Comparison of ENCODE assay signal across 8 cellular contexts in genomic region chr12:6605425-6606330, GRCh38. TPM values are rescaled to one million over a fixed set of nuclear protein-coding genes. Genes with fewer than 3 reads are reported as not detected.
DNase-seq lines count a peak whose midpoint lies in the region; ATAC-seq, FAIRE-seq and TF ChIP-seq lines count a peak whose summit lies in the region.

No MANE protein-coding gene starts in this region.

- H3K27me3 Mint-ChIP-seq in activated CD8-positive, alpha-beta T cell treated with anti-CD3 and anti-CD28 coated beads for 36 hours, result no peaks in the 10 kb centered on the region
- no peaks in the 10 kb centered on the region for H3K27me3 Mint-ChIP-seq in natural killer cell treated with Interleukin-12 subunit alpha and Interleukin-12 subunit beta and Interleukin-15 and Interleukin-18, amount 100 ng/mL, for 72 hours

- DNase-seq in AG20443 (ENCODE audit: low spot score) (peak; percentile 23), HTR-8/SVneo (ENCODE audit: insufficient read length, low spot score) (peak; percentile 49), esophagus muscularis mucosa (ENCODE audit: extremely low spot score) (no peak), middle frontal gyrus (ENCODE audit: extremely low spot score, low spot score) (no peak)
- peak; percentile 63 for DNase-seq in activated CD8-positive, alpha-beta T cell treated with anti-CD3 and anti-CD28 coated beads for 36 hours
- no peak for DNase-seq in natural killer cell treated with Interleukin-12 subunit alpha and Interleukin-12 subunit beta and Interleukin-15 and Interleukin-18, amount 100 ng/mL, for 72 hours (ENCODE audit: low spot score)

- no peaks in the 10 kb centered on the region for H3K9me3 Mint-ChIP-seq in activated CD8-positive, alpha-beta T cell treated with anti-CD3 and anti-CD28 coated beads for 36 hours
- H3K9me3 Mint-ChIP-seq in natural killer cell treated with Interleukin-12 subunit alpha and Interleukin-12 subunit beta and Interleukin-15 and Interleukin-18, amount 100 ng/mL, for 72 hours, result no peaks in the 10 kb centered on the region

- H3K36me3 ChIP-seq in esophagus muscularis mucosa, result peaks cover 17 to 23% (median 20%) of the 10 kb centered on the region in 4 donors

- WGBS in esophagus muscularis mucosa, result 6% methylated on average over 15 of the region's 18 CpGs

- peak overlapping the region; percentile 95 to 99 (median 99) for H3K27ac ChIP-seq in esophagus muscularis mucosa (replicated peaks in 1 of 4)

- H3K4me1 ChIP-seq in esophagus muscularis mucosa, result peaks cover 42 to 56% (median 50%) of the 10 kb centered on the region in 4 donors

- TF ChIP-seq CTCF in activated CD8-positive, alpha-beta T cell treated with anti-CD3 and anti-CD28 coated beads for 36 hours (IDR thresholded peaks at IDR 0.05), result no peak
- no peak for TF ChIP-seq CTCF in esophagus muscularis mucosa (IDR thresholded peaks at IDR 0.05)

- no peak for TF ChIP-seq EP300 in esophagus muscularis mucosa (IDR thresholded peaks at IDR 0.05)

- peak overlapping the region; percentile 88 for H3K27ac Mint-ChIP-seq in activated CD8-positive, alpha-beta T cell treated with anti-CD3 and anti-CD28 coated beads for 36 hours
- peak overlapping the region; percentile 83 to 86 for H3K27ac Mint-ChIP-seq in natural killer cell treated with Interleukin-12 subunit alpha and Interleukin-12 subunit beta and Interleukin-15 and Interleukin-18, amount 100 ng/mL, for 72 hours

- peak; percentile 64 for FAIRE-seq in HTR-8/SVneo (lab: Jason Lieb, UNC)

- intact Hi-C loops in activated CD8-positive, alpha-beta T cell treated with anti-CD3 and anti-CD28 coated beads for 36 hours (cut with micrococcal nuclease), result loop anchor here (5.0 kb wide), 1 partner anchor 33 kb away; no protein-coding TSS in a partner anchor
- intact Hi-C loops in esophagus muscularis mucosa (cut with DNase I), result no loop called here

- peaks cover 52% of the 10 kb centered on the region for H3K36me3 Mint-ChIP-seq in activated CD8-positive, alpha-beta T cell treated with anti-CD3 and anti-CD28 coated beads for 36 hours (ENCODE audit: low read depth)
- peaks cover 29% of the 10 kb centered on the region for H3K36me3 Mint-ChIP-seq in natural killer cell treated with Interleukin-12 subunit alpha and Interleukin-12 subunit beta and Interleukin-15 and Interleukin-18, amount 100 ng/mL, for 72 hours

- H3K27me3 ChIP-seq in esophagus muscularis mucosa, result no peaks in the 10 kb centered on the region

- peak; percentile 21 for ATAC-seq in activated CD8-positive, alpha-beta T cell treated with anti-CD3 and anti-CD28 coated beads for 36 hours
- peak; percentile 0 to 28 for ATAC-seq in natural killer cell treated with Interleukin-12 subunit alpha and Interleukin-12 subunit beta and Interleukin-15 and Interleukin-18, amount 100 ng/mL, for 72 hours
- ATAC-seq in HG02678 (IDR thresholded peaks at IDR 0.05; ENCODE audit: unreplicated experiment) (no peak), HG03520 (IDR thresholded peaks at IDR 0.05; ENCODE audit: unreplicated experiment) (no peak)

- POLR2A ChIA-PET in activated CD8-positive, alpha-beta T cell treated with anti-CD3 and anti-CD28 coated beads for 36 hours (lab: Charles Lee), result interaction anchor here (0.7 to 5.2 kb wide), 17 partner anchors 8 to 261 kb away, joined by 3 to 30 read pairs (median 4); partner anchors contain the start of genes GAPDH, NOP2, TPI1 and ZNF384

- H3K4me1 Mint-ChIP-seq in activated CD8-positive, alpha-beta T cell treated with anti-CD3 and anti-CD28 coated beads for 36 hours (ENCODE audit: low read depth), result peaks cover 52% of the 10 kb centered on the region
- H3K4me1 Mint-ChIP-seq in natural killer cell treated with Interleukin-12 subunit alpha and Interleukin-12 subunit beta and Interleukin-15 and Interleukin-18, amount 100 ng/mL, for 72 hours (ENCODE audit: low read depth in 2 of 2), result peaks cover 46 to 47% of the 10 kb centered on the region in 2 donors

- no peak overlapping the region for H3K4me3 Mint-ChIP-seq in activated CD8-positive, alpha-beta T cell treated with anti-CD3 and anti-CD28 coated beads for 36 hours
- no peak overlapping the region for H3K4me3 Mint-ChIP-seq in natural killer cell treated with Interleukin-12 subunit alpha and Interleukin-12 subunit beta and Interleukin-15 and Interleukin-18, amount 100 ng/mL, for 72 hours

- no peaks in the 10 kb centered on the region for H3K9me3 ChIP-seq in esophagus muscularis mucosa

- no peak for TF ChIP-seq POLR2A in esophagus muscularis mucosa (IDR thresholded peaks at IDR 0.05; ENCODE audit: low read depth)

- peak overlapping the region; percentile 83 to 98 (median 95) for H3K4me3 ChIP-seq in esophagus muscularis mucosa

- CTCF ChIA-PET in activated CD8-positive, alpha-beta T cell treated with anti-CD3 and anti-CD28 coated beads for 36 hours (lab: Charles Lee), result interaction anchor here (0.8 to 2.9 kb wide), 7 partner anchors 25 to 219 kb away, joined by 3 to 17 read pairs (median 6); partner anchors contain the start of gene MLF2

RNA-seq across cellular contexts. Expression of gene CHD4, which starts 1.5 kb away (rescaled TPM):
- 100 to 1,000 TPM; 273 to 277 TPM for total RNA-seq in activated CD8-positive, alpha-beta T cell treated with anti-CD3 and anti-CD28 coated beads for 36 hours
- 100 to 1,000 TPM; 189 to 226 (median 218) TPM for total RNA-seq in esophagus muscularis mucosa
- 100 to 1,000 TPM; 239 to 352 TPM for total RNA-seq in natural killer cell treated with Interleukin-12 subunit alpha and Interleukin-12 subunit beta and Interleukin-15 and Interleukin-18, amount 100 ng/mL, for 72 hours

RNA-seq across cellular contexts. Expression of gene LPAR5, which starts 30.1 kb away (rescaled TPM):
- total RNA-seq in activated CD8-positive, alpha-beta T cell treated with anti-CD3 and anti-CD28 coated beads for 36 hours, result 1 to 10 TPM; 6.6 to 8.1 TPM
- total RNA-seq in esophagus muscularis mucosa, result 1 to 10 TPM; 1.7 to 2.5 (median 1.8) TPM
- 10 to 100 TPM in 1 of 2 donors, 1 to 10 TPM in 1; 5.6 to 10.6 TPM for total RNA-seq in natural killer cell treated with Interleukin-12 subunit alpha and Interleukin-12 subunit beta and Interleukin-15 and Interleukin-18, amount 100 ng/mL, for 72 hours

RNA-seq across cellular contexts. Expression of gene NOP2, which starts 37.6 kb away (rescaled TPM):
- 10 to 100 TPM; 87.9 to 89.4 TPM for total RNA-seq in activated CD8-positive, alpha-beta T cell treated with anti-CD3 and anti-CD28 coated beads for 36 hours
- 10 to 100 TPM; 17.9 to 32.3 (median 19.5) TPM for total RNA-seq in esophagus muscularis mucosa
- 100 to 1,000 TPM; 103 to 201 TPM for total RNA-seq in natural killer cell treated with Interleukin-12 subunit alpha and Interleukin-12 subunit beta and Interleukin-15 and Interleukin-18, amount 100 ng/mL, for 72 hours

RNA-seq across cellular contexts. Expression of gene ACRBP, which starts 41.6 kb away (rescaled TPM):
- total RNA-seq in activated CD8-positive, alpha-beta T cell treated with anti-CD3 and anti-CD28 coated beads for 36 hours, result 1 to 10 TPM; 1.3 to 2.0 TPM
- 1 to 10 TPM in 3 of 4 donors, under 1 TPM in 1; 0.97 to 6.2 (median 2.6) TPM for total RNA-seq in esophagus muscularis mucosa
- total RNA-seq in natural killer cell treated with Interleukin-12 subunit alpha and Interleukin-12 subunit beta and Interleukin-15 and Interleukin-18, amount 100 ng/mL, for 72 hours, result 1 to 10 TPM in 1 of 2 donors, under 1 TPM in 1; 0.98 to 2.1 TPM

RNA-seq across cellular contexts. Expression of gene IFFO1, which starts 49.8 kb away (rescaled TPM):
- 1 to 10 TPM; 7.8 to 8.5 TPM for total RNA-seq in activated CD8-positive, alpha-beta T cell treated with anti-CD3 and anti-CD28 coated beads for 36 hours
- 10 to 100 TPM; 12.1 to 26.2 (median 20.8) TPM for total RNA-seq in esophagus muscularis mucosa
- total RNA-seq in natural killer cell treated with Interleukin-12 subunit alpha and Interleukin-12 subunit beta and Interleukin-15 and Interleukin-18, amount 100 ng/mL, for 72 hours, result 10 to 100 TPM; 28.0 to 30.5 TPM

Comparison
In these comparisons a context has a peak if more than half of its experiments do, and no peak if none do; other contexts are left out.
1. DNase-seq: peak in AG20443 (single experiment), HTR-8/SVneo (single experiment) and activated CD8-positive, alpha-beta T cell treated with anti-CD3 and anti-CD28 coated beads for 36 hours (single experiment); none in esophagus muscularis mucosa (single experiment), natural killer cell treated with Interleukin-12 subunit alpha and Interleukin-12 subunit beta and Interleukin-15 and Interleukin-18, amount 100 ng/mL, for 72 hours (single experiment) and middle frontal gyrus (single experiment).
2. ATAC-seq: peak in activated CD8-positive, alpha-beta T cell treated with anti-CD3 and anti-CD28 coated beads for 36 hours (single experiment) and natural killer cell treated with Interleukin-12 subunit alpha and Interleukin-12 subunit beta and Interleukin-15 and Interleukin-18, amount 100 ng/mL, for 72 hours (2 of 2); none in HG02678 (single experiment) and HG03520 (single experiment).